In the genomic region with DNA sequence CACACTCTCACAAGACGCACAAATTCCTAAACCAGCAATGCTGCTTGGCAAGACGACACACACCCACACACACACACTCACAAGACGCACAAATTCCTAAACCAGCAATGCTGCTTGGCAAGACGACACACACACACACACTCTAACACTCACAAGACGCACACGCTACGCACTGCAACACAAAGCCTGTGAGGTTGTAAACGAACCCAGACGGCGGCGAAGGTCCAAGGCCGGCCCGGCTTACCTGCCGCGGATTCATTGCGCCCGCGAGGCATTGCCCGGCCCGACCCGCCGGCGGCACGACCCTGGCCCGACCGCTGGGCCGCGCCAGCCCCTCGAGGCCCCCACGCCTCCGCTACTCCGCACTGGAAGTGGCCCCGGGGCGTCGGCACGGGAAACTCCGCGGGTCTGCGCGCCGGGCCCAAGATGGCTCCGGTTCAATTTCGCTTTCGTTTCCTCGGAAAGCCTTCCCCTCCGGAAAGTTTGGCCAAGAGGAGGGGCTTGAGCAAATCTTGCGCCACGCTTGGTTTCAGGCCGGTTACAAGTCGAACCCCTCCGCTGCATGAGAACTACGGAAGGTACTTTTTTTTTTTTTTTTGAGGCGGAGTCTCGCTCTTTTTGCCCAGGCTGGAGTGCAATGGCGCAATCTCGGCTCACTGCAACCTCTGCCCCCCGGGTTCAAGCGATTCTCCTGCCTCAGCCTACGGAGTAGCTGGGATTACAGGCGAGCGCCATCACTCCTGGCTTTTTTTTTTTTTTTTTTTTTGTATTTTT, we compare ENCODE assay signal across 8 cellular contexts. TPM values are rescaled to one million over a fixed set of nuclear protein-coding genes. Genes with fewer than 3 reads are reported as not detected.
A peak's percentile ranks its signal among the peaks of the same experiment; 100 is the strongest.
DNase-seq lines count a peak whose midpoint lies in the region; ATAC-seq and TF ChIP-seq lines count a peak whose summit lies in the region.

A gene with protein sequence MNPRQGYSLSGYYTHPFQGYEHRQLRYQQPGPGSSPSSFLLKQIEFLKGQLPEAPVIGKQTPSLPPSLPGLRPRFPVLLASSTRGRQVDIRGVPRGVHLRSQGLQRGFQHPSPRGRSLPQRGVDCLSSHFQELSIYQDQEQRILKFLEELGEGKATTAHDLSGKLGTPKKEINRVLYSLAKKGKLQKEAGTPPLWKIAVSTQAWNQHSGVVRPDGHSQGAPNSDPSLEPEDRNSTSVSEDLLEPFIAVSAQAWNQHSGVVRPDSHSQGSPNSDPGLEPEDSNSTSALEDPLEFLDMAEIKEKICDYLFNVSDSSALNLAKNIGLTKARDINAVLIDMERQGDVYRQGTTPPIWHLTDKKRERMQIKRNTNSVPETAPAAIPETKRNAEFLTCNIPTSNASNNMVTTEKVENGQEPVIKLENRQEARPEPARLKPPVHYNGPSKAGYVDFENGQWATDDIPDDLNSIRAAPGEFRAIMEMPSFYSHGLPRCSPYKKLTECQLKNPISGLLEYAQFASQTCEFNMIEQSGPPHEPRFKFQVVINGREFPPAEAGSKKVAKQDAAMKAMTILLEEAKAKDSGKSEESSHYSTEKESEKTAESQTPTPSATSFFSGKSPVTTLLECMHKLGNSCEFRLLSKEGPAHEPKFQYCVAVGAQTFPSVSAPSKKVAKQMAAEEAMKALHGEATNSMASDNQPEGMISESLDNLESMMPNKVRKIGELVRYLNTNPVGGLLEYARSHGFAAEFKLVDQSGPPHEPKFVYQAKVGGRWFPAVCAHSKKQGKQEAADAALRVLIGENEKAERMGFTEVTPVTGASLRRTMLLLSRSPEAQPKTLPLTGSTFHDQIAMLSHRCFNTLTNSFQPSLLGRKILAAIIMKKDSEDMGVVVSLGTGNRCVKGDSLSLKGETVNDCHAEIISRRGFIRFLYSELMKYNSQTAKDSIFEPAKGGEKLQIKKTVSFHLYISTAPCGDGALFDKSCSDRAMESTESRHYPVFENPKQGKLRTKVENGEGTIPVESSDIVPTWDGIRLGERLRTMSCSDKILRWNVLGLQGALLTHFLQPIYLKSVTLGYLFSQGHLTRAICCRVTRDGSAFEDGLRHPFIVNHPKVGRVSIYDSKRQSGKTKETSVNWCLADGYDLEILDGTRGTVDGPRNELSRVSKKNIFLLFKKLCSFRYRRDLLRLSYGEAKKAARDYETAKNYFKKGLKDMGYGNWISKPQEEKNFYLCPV (minus strand): TSS at position 439 of the 774 bp plus-strand sequence. CDS start 180 bp downstream, at position 259.

- H3K4me1 ChIP-seq in CD8-positive, alpha-beta T cell (ENCODE audit: insufficient read depth, low read length) = peaks cover 57% of the 10 kb centered on the region
- peaks cover 23% of the 10 kb centered on the region for H3K4me1 ChIP-seq in OCI-LY3 (ENCODE audit: low read length)
- peaks cover 25% of the 10 kb centered on the region for H3K4me1 ChIP-seq in mucosa of descending colon (ENCODE audit: low read depth)

- no peaks in the 10 kb centered on the region for H3K27me3 Mint-ChIP-seq in CD8-positive, alpha-beta T cell (ENCODE audit: low read depth)

- peaks cover 98% of the 10 kb centered on the region for H3K79me2 ChIP-seq in OCI-LY3 (ENCODE audit: low read length)

- peak; percentile 72 to 93 (median 84) for DNase-seq in CD8-positive, alpha-beta T cell
- peak; percentile 78 for DNase-seq in HT-29 (ENCODE audit: low spot score)
- DNase-seq in activated CD8-positive, alpha-beta memory T cell treated with anti-CD3 and anti-CD28 coated beads, Interleukin-2, amount 50 U/mL, for 48 hours = peak; percentile 90
- peak; percentile 78 for DNase-seq in epidermal melanocyte (ENCODE audit: insufficient read length, low spot score)
- peak; percentile 88 to 93 (median 91) for DNase-seq in mucosa of descending colon
- peak; percentile 71 to 85 for DNase-seq in stimulated activated CD8-positive, alpha-beta memory T cell treated with anti-CD3 and anti-CD28 coated beads, Interleukin-4, amount 100 ng/mL, for 1 hour (ENCODE audit: low read depth in 2 of 2, low spot score in 1 of 2)

- H3K27me3 ChIP-seq in CD8-positive, alpha-beta T cell (ENCODE audit: insufficient read depth, low read length) = no peaks in the 10 kb centered on the region
- H3K27me3 ChIP-seq in OCI-LY3 (ENCODE audit: low read depth, low read length) = no peaks in the 10 kb centered on the region

- H4K20me1 ChIP-seq in OCI-LY3 (ENCODE audit: insufficient read depth, low read length) = peaks cover 57% of the 10 kb centered on the region

- POLR2A ChIA-PET in CD8-positive, alpha-beta T cell (lab: Charles Lee) = interaction anchor here (0.6 to 1.2 kb wide), 4 partner anchors 13 to 19 kb away, joined by 3 to 7 read pairs (median 4); no protein-coding TSS in a partner anchor

- no peaks in the 10 kb centered on the region for H3K9me3 ChIP-seq in CD8-positive, alpha-beta T cell (ENCODE audit: low read length)
- H3K9me3 ChIP-seq in OCI-LY3 (ENCODE audit: insufficient read depth, low read length) (no peaks in the 10 kb centered on the region), mucosa of descending colon (no peaks in the 10 kb centered on the region)

- CTCF ChIA-PET in CD8-positive, alpha-beta T cell (lab: Charles Lee) = interaction anchor here (1.6 to 4.4 kb wide), 2 partner anchors 48 kb away, joined by 7 to 17 read pairs; no protein-coding TSS in a partner anchor

- H3K36me3 ChIP-seq in CD8-positive, alpha-beta T cell (ENCODE audit: insufficient read depth, low read length) = peaks cover 14% of the 10 kb centered on the region
- H3K36me3 ChIP-seq in OCI-LY3 (replicated peaks; ENCODE audit: low read depth, low read length) (peaks cover 20% of the 10 kb centered on the region), mucosa of descending colon (ENCODE audit: low read depth) (peaks cover under 1% of the 10 kb centered on the region)

- H3K36me3 Mint-ChIP-seq in CD8-positive, alpha-beta T cell = peaks cover 37% of the 10 kb centered on the region

- peak within 1 kb of the TSS; percentile 98 for H3K27ac Mint-ChIP-seq in CD8-positive, alpha-beta T cell

- H3K4me3 Mint-ChIP-seq in CD8-positive, alpha-beta T cell = peak within 1 kb of the TSS; percentile 98

- ATAC-seq in CD8-positive, alpha-beta T cell = peak; percentile 85
- ATAC-seq in GM19463 (IDR thresholded peaks at IDR 0.05; ENCODE audit: unreplicated experiment) (peak; percentile 63), mucosa of descending colon (peak; percentile 95)

- no peak for TF ChIP-seq CTCF in CD8-positive, alpha-beta T cell (IDR thresholded peaks at IDR 0.05)
- TF ChIP-seq CTCF in OCI-LY3 (IDR thresholded peaks at IDR 0.05; ENCODE audit: low read depth, low read length) = no peak
- TF ChIP-seq CTCF in mucosa of descending colon (IDR thresholded peaks at IDR 0.05) = no peak

- H2AFZ ChIP-seq in OCI-LY3 (ENCODE audit: low read depth, low read length) = peak within 1 kb of the TSS; percentile 28; the same call in 1 of the 2 replicates

- H3K4me2 ChIP-seq in OCI-LY3 (ENCODE audit: low read length) = peak within 1 kb of the TSS; percentile 87

- H3K27ac ChIP-seq in CD8-positive, alpha-beta T cell (ENCODE audit: low read depth, low read length) = peak within 1 kb of the TSS; percentile 92
- peak within 1 kb of the TSS; percentile 80 for H3K27ac ChIP-seq in OCI-LY3 (ENCODE audit: low read length)

- no peaks in the 10 kb centered on the region for H3K9me3 Mint-ChIP-seq in CD8-positive, alpha-beta T cell

- peak within 1 kb of the TSS; percentile 89 for H3K4me3 ChIP-seq in CD8-positive, alpha-beta T cell (ENCODE audit: low read depth, low read length)
- peak within 1 kb of the TSS; percentile 79 for H3K4me3 ChIP-seq in OCI-LY3 (ENCODE audit: low read length)
- H3K4me3 ChIP-seq in mucosa of descending colon = peak within 1 kb of the TSS; percentile 83

- intact Hi-C loops in CD8-positive, alpha-beta T cell (cut with DNase I, micrococcal nuclease) = loop anchor here (1.0 to 10.0 kb wide), 9 partner anchors 20 to 1674 kb away; a partner anchor contains a TSS
- intact Hi-C loops in mucosa of descending colon (cut with DNase I, micrococcal nuclease) = no loop called here

- H3K4me1 Mint-ChIP-seq in CD8-positive, alpha-beta T cell (ENCODE audit: low read depth) = peaks cover 72% of the 10 kb centered on the region

- peak within 1 kb of the TSS; percentile 83 for H3K9ac ChIP-seq in OCI-LY3 (ENCODE audit: low read length)

RNA-seq across cellular contexts. Expression of the gene that starts here (rescaled TPM):
- 100 to 1,000 TPM; 221 to 238 TPM for total RNA-seq in CD8-positive, alpha-beta T cell
- 102 and 111 TPM in 2 replicates for total RNA-seq in HT-29 (2014; rRNA removed; shearing (Covaris generic))
- total RNA-seq in mucosa of descending colon = 100 to 1,000 TPM; 127 to 149 (median 137) TPM

Comparison
In these comparisons a context has a peak if more than half of its experiments do, and no peak if none do; other contexts are left out.
1. Peak in every context shown above with its lines: DNase-seq, ATAC-seq, H3K4me3 ChIP-seq and H3K27ac ChIP-seq.
2. intact Hi-C loops: an anchor here in CD8-positive, alpha-beta T cell (1.0 to 10.0 kb wide); none called in mucosa of descending colon.